ENCODE assay signal across 8 cellular contexts in genomic region chr12:26701604-26702215, GRCh38.
DNase-seq lines count a peak whose midpoint lies in the region; ATAC-seq and TF ChIP-seq lines count a peak whose summit lies in the region.

No MANE protein-coding gene starts in this region.

- H3K27me3 Mint-ChIP-seq in activated B cell treated with CpG ODN at 0.5 μM for 24 hours, result no peaks in the 10 kb centered on the region

- H3K4me1 Mint-ChIP-seq in activated B cell treated with CpG ODN at 0.5 μM for 24 hours, result peaks cover 4% of the 10 kb centered on the region

- ATAC-seq in activated B cell treated with CpG ODN at 0.5 μM for 24 hours (ENCODE audit: low read depth), result no peak

- H3K9me3 Mint-ChIP-seq in activated B cell treated with CpG ODN at 0.5 μM for 24 hours, result no peaks in the 10 kb centered on the region

- POLR2A ChIA-PET in activated B cell treated with CpG ODN at 0.5 μM for 24 hours (lab: Charles Lee), result interaction anchor here (0.6 to 1.0 kb wide), 2 partner anchors 130 to 605 kb away, joined by 3 to 4 read pairs; no protein-coding TSS in a partner anchor

- CTCF ChIA-PET in activated B cell treated with CpG ODN at 0.5 μM for 24 hours (lab: Charles Lee), result interaction anchor here (0.7 to 1.9 kb wide), 22 partner anchors 8 to 1267 kb away, joined by 3 to 8 read pairs (median 4); partner anchors contain the start of gene ITPR2

- H3K27me3 ChIP-seq in kidney epithelial cell (ENCODE audit: control insufficient read depth, insufficient read depth, low read length), result no peaks in the 10 kb centered on the region

- intact Hi-C loops in activated B cell treated with CpG ODN at 0.5 μM for 24 hours (cut with micrococcal nuclease), result loop anchor here (1.0 to 10.0 kb wide), 5 partner anchors 183 to 1265 kb away; no protein-coding TSS in a partner anchor

- no peak overlapping the region for H3K4me3 Mint-ChIP-seq in activated B cell treated with CpG ODN at 0.5 μM for 24 hours

- H3K27ac Mint-ChIP-seq in activated B cell treated with CpG ODN at 0.5 μM for 24 hours, result no peak overlapping the region

- no peak overlapping the region for H3K4me3 ChIP-seq in kidney epithelial cell (ENCODE audit: low read depth, low read length)

- H3K36me3 Mint-ChIP-seq in activated B cell treated with CpG ODN at 0.5 μM for 24 hours (ENCODE audit: low read depth), result peaks cover 24% of the 10 kb centered on the region

- peak; percentile 58 for TF ChIP-seq CTCF in activated B cell treated with CpG ODN at 0.5 μM for 24 hours (IDR thresholded peaks at IDR 0.05)
- TF ChIP-seq CTCF in kidney epithelial cell (IDR thresholded peaks at IDR 0.05; ENCODE audit: insufficient read depth, low read length, poor library complexity, severe bottlenecking), result peak; percentile 39

- H3K36me3 ChIP-seq in kidney epithelial cell (ENCODE audit: control insufficient read depth, insufficient read depth, low read length), result no peaks in the 10 kb centered on the region

- DNase-seq in NOMO-1 treated with DMSO at 0.1 percent for 48 hours (lab: John Stamatoyannopoulos, UW; ENCODE audit: unreplicated experiment), result peak; percentile 10
- no peak for DNase-seq in NOMO-1 treated with dmso at 0.1 percent for 144 hours (lab: John Stamatoyannopoulos, UW; ENCODE audit: unreplicated experiment)
- DNase-seq in NCI-H1417 treated with DMSO at 0.1 percent for 48 hours (lab: John Stamatoyannopoulos, UW), result peak; percentile 11
- DNase-seq in activated B cell treated with CpG ODN at 0.5 μM for 24 hours, result no peak
- peak; percentile 18 for DNase-seq in kidney epithelial cell (ENCODE audit: low read depth)
- no peak for DNase-seq in cortex of kidney (lab: John Stamatoyannopoulos, UW)
- no peak for DNase-seq in effector CD4-positive, alpha-beta T cell
- DNase-seq in effector CD8-positive, alpha-beta T cell (lab: John Stamatoyannopoulos, UW), result no peak

Comparison
In these comparisons a context has a peak if more than half of its experiments do, and no peak if none do; other contexts are left out.
1. DNase-seq: peak in NOMO-1 treated with DMSO at 0.1 percent for 48 hours (single experiment), NCI-H1417 treated with DMSO at 0.1 percent for 48 hours (single experiment) and kidney epithelial cell (single experiment); none in NOMO-1 treated with dmso at 0.1 percent for 144 hours (single experiment), activated B cell treated with CpG ODN at 0.5 μM for 24 hours (single experiment), cortex of kidney (single experiment), effector CD4-positive, alpha-beta T cell (single experiment) and effector CD8-positive, alpha-beta T cell (single experiment).